Comparison of ENCODE assay signal across 21 cellular contexts in genomic region chr17:66487933-66488572, GRCh38.
"Had no signal": no experiment of that assay in that cellular context is flagged by ENCODE, and none has a peak within 500 bp of the region (broad histone marks: within the 10 kb centered on the region; RNA-seq: fewer than 3 reads in every experiment).

No MANE protein-coding gene starts in this region.

- H3K27ac ChIP-seq: adrenal gland, ascending aorta, coronary artery, esophagus muscularis mucosa, gastrocnemius medialis, sigmoid colon, SJSA1, spleen, testis, upper lobe of left lung had no signal

- H3K9me3 Mint-ChIP-seq: central memory CD8-positive, alpha-beta T cell; naive thymus-derived CD8-positive, alpha-beta T cell had no signal

- H3K27me3 ChIP-seq: adrenal gland, ascending aorta, esophagus muscularis mucosa, gastrocnemius medialis, sigmoid colon, SJSA1, spleen, testis, upper lobe of left lung had no signal

- H3K36me3 ChIP-seq: adrenal gland, ascending aorta, esophagus muscularis mucosa, gastrocnemius medialis, sigmoid colon, SJSA1, spleen, upper lobe of left lung had no signal

- H3K4me3 Mint-ChIP-seq: activated CD4-positive, alpha-beta T cell treated with anti-CD3 and anti-CD28 coated beads, Interleukin-2, amount 10 ng/mL, durations not matched to agents 24 days and 14 days; activated naive CD4-positive, alpha-beta T cell treated with anti-CD3 and anti-CD28 coated beads, Interleukin-2, amount 50 U/mL, for 24 hours; central memory CD8-positive, alpha-beta T cell; naive thymus-derived CD8-positive, alpha-beta T cell had no signal

- H3K27me3 Mint-ChIP-seq: activated CD4-positive, alpha-beta T cell treated with anti-CD3 and anti-CD28 coated beads, Interleukin-2, amount 10 ng/mL, durations not matched to agents 24 days and 14 days; activated naive CD4-positive, alpha-beta T cell treated with anti-CD3 and anti-CD28 coated beads, Interleukin-2, amount 50 U/mL, for 24 hours; central memory CD8-positive, alpha-beta T cell; naive thymus-derived CD8-positive, alpha-beta T cell had no signal

- FAIRE-seq: islet of Langerhans had no signal

- H3K27ac Mint-ChIP-seq: activated CD4-positive, alpha-beta T cell treated with anti-CD3 and anti-CD28 coated beads, Interleukin-2, amount 10 ng/mL, durations not matched to agents 24 days and 14 days had no signal

- H3K4me3 ChIP-seq: adrenal gland, ascending aorta, coronary artery, esophagus muscularis mucosa, gastrocnemius medialis, lung, sigmoid colon, SJSA1, spleen, testis, upper lobe of left lung had no signal

- DNase-seq: activated CD4-positive, alpha-beta T cell treated with anti-CD3 and anti-CD28 coated beads, Interleukin-2, amount 10 ng/mL, durations not matched to agents 24 days and 14 days; activated CD4-positive, CD25-positive, alpha-beta regulatory T cell; activated gamma-delta T cell; adrenal gland; gastrocnemius medialis; left cardiac atrium; naive thymus-derived CD8-positive, alpha-beta T cell; sigmoid colon; spleen; stimulated activated CD4-positive, alpha-beta T cell treated with anti-CD3 and anti-CD28 coated beads, Interleukin-4, amount 100 ng/mL, for 1 hour; stimulated activated naive CD4-positive, alpha-beta T cell; testis; upper lobe of left lung had no signal

- ATAC-seq: gastrocnemius medialis; left cardiac atrium; naive thymus-derived CD8-positive, alpha-beta T cell had no signal

- H3K4me1 ChIP-seq: ascending aorta, gastrocnemius medialis had no signal

- H3K9me3 ChIP-seq: adrenal gland, ascending aorta, esophagus muscularis mucosa, gastrocnemius medialis, sigmoid colon, SJSA1, spleen, testis, upper lobe of left lung had no signal
